39 cellular contexts compared by ENCODE assay signal in genomic region chr4:154818230-154818629, GRCh38. TPM values are rescaled to one million over a fixed set of nuclear protein-coding genes. Genes with fewer than 3 reads are reported as not detected.
"Had no signal": no experiment of that assay in that cellular context is flagged by ENCODE, and none has a peak within 500 bp of the region (broad histone marks: within the 10 kb centered on the region; RNA-seq: fewer than 3 reads in every experiment).

No MANE protein-coding gene starts in this region.

- DNase-seq: activated CD4-positive, alpha-beta memory T cell treated with anti-CD3 and anti-CD28 coated beads for 36 hours; activated CD4-positive, alpha-beta T cell treated with anti-CD3 and anti-CD28 coated beads for 36 hours; activated CD4-positive, alpha-beta T cell treated with anti-CD3 and anti-CD28 coated beads, Interleukin-2, amount 10 ng/mL, durations not matched to agents 24 days and 14 days; activated CD4-positive, CD25-positive, alpha-beta regulatory T cell; activated CD4-positive, CD25-positive, alpha-beta regulatory T cell treated with anti-CD3 and anti-CD28 coated beads, Interleukin-2, amount 50 U/mL, for 72 hours; activated CD8-positive, alpha-beta memory T cell treated with anti-CD3 and anti-CD28 coated beads, Interleukin-2, amount 10 ng/mL, durations not matched to agents 7 days and 5 days; activated CD8-positive, alpha-beta memory T cell treated with anti-CD3 and anti-CD28 coated beads, Interleukin-2, amount 50 U/mL, for 4 hours; activated CD8-positive, alpha-beta T cell treated with anti-CD3 and anti-CD28 coated beads, Interleukin-2, amount 10 ng/mL, durations not matched to agents 7 days and 5 days; activated effector memory CD4-positive, alpha-beta T cell treated with anti-CD3 and anti-CD28 coated beads, Interleukin-2, amount 50 U/mL, for 16 hours; activated naive CD4-positive, alpha-beta T cell treated with anti-CD3 and anti-CD28 coated beads for 36 hours; activated naive CD8-positive, alpha-beta T cell treated with anti-CD3 and anti-CD28 coated beads for 36 hours; activated naive CD8-positive, alpha-beta T cell treated with anti-CD3 and anti-CD28 coated beads, Interleukin-2, amount 50 U/mL, for 24 hours; activated T-cell treated with anti-CD3 and anti-CD28 coated beads, Interleukin-2, amount 50 U/mL, for 1 hour; activated T-cell treated with anti-CD3 and anti-CD28 coated beads, Interleukin-2, amount 50 U/mL, for 48 hours; adrenal gland; central memory CD4-positive, alpha-beta T cell; cerebellar nuclear complex; colonic mucosa; effector CD8-positive, alpha-beta T cell; esophagus squamous epithelium; gastrocnemius medialis; glutamatergic neuron; heart left ventricle; T-helper 1 cell; T-helper 17 cell; T1000; WERI-Rb-1 had no signal

- H3K9me3 ChIP-seq: adrenal gland, ascending aorta, breast epithelium, colonic mucosa, esophagus squamous epithelium, gastrocnemius medialis, heart left ventricle had no signal

- H3K27ac ChIP-seq: adrenal gland, ascending aorta, breast epithelium, cardiac muscle cell, colonic mucosa, epithelial cell of prostate, esophagus squamous epithelium, foreskin keratinocyte, gastrocnemius medialis, heart left ventricle, WERI-Rb-1 had no signal

- H3K4me3 ChIP-seq: adrenal gland, ascending aorta, breast epithelium, cardiac muscle cell, colonic mucosa, esophagus squamous epithelium, gastrocnemius medialis, heart left ventricle had no signal

- H3K36me3 ChIP-seq: adrenal gland, ascending aorta, breast epithelium, cardiac muscle cell, colonic mucosa, esophagus squamous epithelium, gastrocnemius medialis, heart left ventricle, WERI-Rb-1 had no signal

- ATAC-seq: activated CD4-positive, alpha-beta T cell treated with anti-CD3 and anti-CD28 coated beads for 36 hours; activated CD8-positive, alpha-beta memory T cell treated with anti-CD3 and anti-CD28 coated beads, Interleukin-2, amount 10 ng/mL, durations not matched to agents 7 days and 5 days; activated CD8-positive, alpha-beta T cell treated with anti-CD3 and anti-CD28 coated beads, Interleukin-2, amount 10 ng/mL, durations not matched to agents 7 days and 5 days; activated naive CD8-positive, alpha-beta T cell treated with anti-CD3 and anti-CD28 coated beads, Interleukin-2, amount 50 U/mL, for 24 hours; foreskin keratinocyte; gastrocnemius medialis; heart left ventricle; T-helper 17 cell had no signal

- H3K4me1 ChIP-seq: adrenal gland, ascending aorta, breast epithelium, colonic mucosa, esophagus squamous epithelium, gastrocnemius medialis, heart left ventricle had no signal

- FAIRE-seq: endometrium, endothelial cell of umbilical vein had no signal

RNA-seq across cellular contexts. Expression of gene RBM46, which starts 37.2 kb away (rescaled TPM):
- total RNA-seq: activated CD4-positive, alpha-beta memory T cell treated with anti-CD3 and anti-CD28 coated beads for 36 hours; activated CD4-positive, alpha-beta T cell treated with anti-CD3 and anti-CD28 coated beads for 36 hours; activated CD4-positive, alpha-beta T cell treated with anti-CD3 and anti-CD28 coated beads, Interleukin-2, amount 10 ng/mL, durations not matched to agents 24 days and 14 days; activated CD8-positive, alpha-beta memory T cell treated with anti-CD3 and anti-CD28 coated beads for 36 hours; activated CD8-positive, alpha-beta memory T cell treated with anti-CD3 and anti-CD28 coated beads, Interleukin-2, amount 10 ng/mL, durations not matched to agents 7 days and 5 days; activated CD8-positive, alpha-beta T cell treated with anti-CD3 and anti-CD28 coated beads, Interleukin-2, amount 10 ng/mL, durations not matched to agents 7 days and 5 days; activated naive CD4-positive, alpha-beta T cell treated with anti-CD3 and anti-CD28 coated beads for 36 hours; activated naive CD8-positive, alpha-beta T cell treated with anti-CD3 and anti-CD28 coated beads for 36 hours; activated T-helper 1 cell treated with anti-CD3 and anti-CD28 coated beads, Interleukin-12 subunit alpha, Interleukin-12 subunit beta, Interleukin-2, Interleukin-4 antibody, amounts not matched to agents 30 ng/mL and 10 ng/mL and 1 ng/mL, durations not matched to agents 14 hours and 24 hours and 36 hours; activated T-helper 2 cell treated with anti-CD3 and anti-CD28 coated beads, Interferon-gamma antibody, Interleukin-2, Interleukin-4, amounts not matched to agents 10 μg/mL and 5 μg/mL and 100 μg/mL, durations not matched to agents 14 hours and 24 hours and 36 hours; ascending aorta; colonic mucosa; dermis microvascular lymphatic vessel endothelial cell; endothelial cell of umbilical vein; esophagus squamous epithelium; gastrocnemius medialis; T-helper 17 cell had no signal
- polyA plus RNA-seq: endothelial cell of umbilical vein, esophagus, foreskin keratinocyte, heart left ventricle had no signal
